ENCODE assay signal across 25 cellular contexts in genomic region chr17:64403881-64404460, GRCh38. TPM values are rescaled to one million over a fixed set of nuclear protein-coding genes. Genes with fewer than 3 reads are reported as not detected.
DNase-seq lines count a peak whose midpoint lies in the region; ATAC-seq, FAIRE-seq and TF ChIP-seq lines count a peak whose summit lies in the region.
"Had no signal": no experiment of that assay in that cellular context is flagged by ENCODE, and none has a peak within 500 bp of the region (broad histone marks: within the 10 kb centered on the region; RNA-seq: fewer than 3 reads in every experiment).

No MANE protein-coding gene starts in this region.

- H3K27ac ChIP-seq in OCI-LY1 (ENCODE audit: low read depth, low read length, poor library complexity, severe bottlenecking) (peak overlapping the region; percentile 64), H1 (ENCODE audit: low read depth, low read length) (no peak overlapping the region), trophoblast cell (ENCODE audit: low read depth, low read length) (no peak overlapping the region)
- H3K27ac ChIP-seq: GM23248, thoracic aorta, WERI-Rb-1 had no signal

- no peak overlapping the region for H4K5ac ChIP-seq in H1 (ENCODE audit: insufficient read length, low read depth, low read length)

- TF ChIP-seq CTCF in OCI-LY1 (IDR thresholded peaks at IDR 0.05; ENCODE audit: low read length) (no peak), H1 (IDR thresholded peaks at IDR 0.05; ENCODE audit: control extremely low read depth in 1 of 3, insufficient read depth in 1 of 3, low read depth in 1 of 3, low read length in 3 of 3) (no peak)

- no peak overlapping the region for H3K14ac ChIP-seq in H1 (ENCODE audit: insufficient read length)
- no peak overlapping the region for H3K14ac ChIP-seq in trophoblast cell (ENCODE audit: low read length)

- H2BK12ac ChIP-seq in H1 (ENCODE audit: low read depth, low read length) (no peak overlapping the region), trophoblast cell (ENCODE audit: low read length) (no peak overlapping the region)

- H3K9me3 Mint-ChIP-seq in stimulated activated memory B cell treated with anti-CD40 and anti-IgM and Interleukin-4, amounts not matched to agents 10 μg/mL and 1 μg/mL and 100 μg/mL, for 72 hours = no peaks in the 10 kb centered on the region
- H3K9me3 Mint-ChIP-seq: CD8-positive, alpha-beta memory T cell had no signal

- H2BK5ac ChIP-seq in H1 (ENCODE audit: low read depth, low read length) (no peak overlapping the region), trophoblast cell (ENCODE audit: low read depth, low read length, poor library complexity) (no peak overlapping the region)

- H2BK20ac ChIP-seq in H1 (ENCODE audit: low read length) = no peak overlapping the region

- H3K56ac ChIP-seq in H1 (replicated peaks; ENCODE audit: insufficient read length, low read depth, low read length) = no peak overlapping the region

- H2BK15ac ChIP-seq in H1 (ENCODE audit: low read length) = no peak overlapping the region

- peaks cover 72% of the 10 kb centered on the region for H3K4me1 Mint-ChIP-seq in stimulated activated memory B cell treated with anti-CD40 and anti-IgM and Interleukin-4, amounts not matched to agents 10 μg/mL and 1 μg/mL and 100 μg/mL, for 72 hours
- H3K4me1 Mint-ChIP-seq in T-helper 17 cell = peaks cover 7% of the 10 kb centered on the region
- H3K4me1 Mint-ChIP-seq: brain had no signal

- CTCF ChIA-PET in H1 (lab: Charles Lee; ENCODE audit: partially characterized antibody) = interaction anchor here (0.9 to 1.5 kb wide), 3 partner anchors 16 to 84 kb away, joined by 3 to 6 read pairs (median 3); no protein-coding TSS in a partner anchor

- H3K79me1 ChIP-seq in H1 (ENCODE audit: low read depth, low read length) (no peaks in the 10 kb centered on the region), trophoblast cell (ENCODE audit: low read length) (no peaks in the 10 kb centered on the region)

- H3K79me2 ChIP-seq in OCI-LY1 (ENCODE audit: insufficient read depth, low read length) (no peaks in the 10 kb centered on the region), H1 (ENCODE audit: control insufficient read depth in 1 of 2, insufficient read depth in 2 of 2, low read length in 2 of 2) (no peaks in the 10 kb centered on the region), trophoblast cell (ENCODE audit: control insufficient read depth, insufficient read depth, low read length, poor library complexity) (no peaks in the 10 kb centered on the region)

- TF ChIP-seq POLR2A in H1 (IDR thresholded peaks at IDR 0.05; ENCODE audit: control extremely low read depth in 1 of 2, low read depth in 2 of 2, low read length in 2 of 2) = no peak

- no peaks in the 10 kb centered on the region for H3F3A ChIP-seq in OCI-LY1 (ENCODE audit: insufficient read depth, low read length)

- H4K91ac ChIP-seq in H1 (replicated peaks; ENCODE audit: insufficient read length, low read length) (no peak overlapping the region), trophoblast cell (ENCODE audit: low read depth, low read length) (no peak overlapping the region)

- 83% methylated on average over 4 of the region's 6 CpGs; no CpG with 5 or more reads in 1 of the 2 experiments for WGBS in H1 (ENCODE audit: extremely low coverage in 1 of 2, insufficient coverage in 1 of 2, insufficient read length in 1 of 2, insufficient replicate concordance in 2 of 2, low coverage in 1 of 2, low lambda C conversion rate in 2 of 2, missing lambda C conversion rate in 1 of 2), 2 experiments
- WGBS in trophoblast cell (ENCODE audit: extremely low coverage, insufficient coverage, insufficient read length) = no CpG with 5 or more reads among the region's 6 CpGs

- H3K18ac ChIP-seq in H1 (ENCODE audit: extremely low read depth, low read length) (no peak overlapping the region), trophoblast cell (ENCODE audit: low read length) (no peak overlapping the region)

- no peaks in the 10 kb centered on the region for H3K9me2 ChIP-seq in OCI-LY1 (ENCODE audit: low read depth, low read length)

- no peak overlapping the region for H4K12ac ChIP-seq in trophoblast cell (ENCODE audit: low read depth, low read length)

- H2AK5ac ChIP-seq in H1 (ENCODE audit: low read depth, low read length) = no peak overlapping the region
- H2AK5ac ChIP-seq in trophoblast cell (ENCODE audit: low read length) = no peak overlapping the region

- no peaks in the 10 kb centered on the region for H3K9me3 ChIP-seq in OCI-LY1 (ENCODE audit: low read length)
- H3K9me3 ChIP-seq in H1 (ENCODE audit: insufficient read depth in 2 of 2, low read depth in 1 of 2, low read length in 1 of 2) = no peaks in the 10 kb centered on the region
- H3K9me3 ChIP-seq in T-helper 17 cell (ENCODE audit: control insufficient read depth, low read length, poor library complexity, severe bottlenecking) = no peaks in the 10 kb centered on the region
- H3K9me3 ChIP-seq in trophoblast cell (ENCODE audit: insufficient read depth, low read depth, low read length) = peaks cover 2% of the 10 kb centered on the region
- H3K9me3 ChIP-seq: thoracic aorta had no signal

- TF ChIP-seq RAD21 in H1 (IDR thresholded peaks at IDR 0.05 in 1 of 2, conservative IDR thresholded peaks at IDR 0.05 in 1 of 2; ENCODE audit: low read depth in 2 of 2, low read length in 2 of 2) = no peak

- H3K4me1 ChIP-seq in OCI-LY1 (ENCODE audit: insufficient read depth, low read length, severe bottlenecking) = peaks cover 29% of the 10 kb centered on the region
- no peaks in the 10 kb centered on the region for H3K4me1 ChIP-seq in H1 (replicated peaks in 1 of 4; ENCODE audit: control insufficient read depth in 3 of 4, insufficient read depth in 4 of 4, low read length in 3 of 4)
- no peaks in the 10 kb centered on the region for H3K4me1 ChIP-seq in trophoblast cell (ENCODE audit: control insufficient read depth in 1 of 2, insufficient read depth in 2 of 2, low read length in 2 of 2)

- H3K36me3 ChIP-seq in OCI-LY1 (ENCODE audit: insufficient read depth, low read length) (no peaks in the 10 kb centered on the region), H1 (ENCODE audit: control insufficient read depth in 2 of 4, insufficient read depth in 4 of 4, low read length in 3 of 4) (no peaks in the 10 kb centered on the region), trophoblast cell (ENCODE audit: control insufficient read depth in 1 of 2, insufficient read depth in 2 of 2, low read length in 2 of 2) (no peaks in the 10 kb centered on the region)
- H3K36me3 ChIP-seq: heart left ventricle, thoracic aorta, WERI-Rb-1 had no signal

- FAIRE-seq in H1 (lab: Jason Lieb, UNC) = no peak

- peak; percentile 41 for ATAC-seq in GM18868 (IDR thresholded peaks at IDR 0.05; ENCODE audit: unreplicated experiment)
- ATAC-seq in stimulated activated memory B cell treated with anti-CD40 and anti-IgM and Interleukin-4, amounts not matched to agents 10 μg/mL and 1 μg/mL and 100 μg/mL, for 72 hours = peak; percentile 87
- ATAC-seq in GM18858 (IDR thresholded peaks at IDR 0.05; ENCODE audit: unreplicated experiment) = no peak
- ATAC-seq in T-helper 17 cell = no peak

- POLR2A ChIA-PET in H1 (lab: Charles Lee; ENCODE audit: partially characterized antibody) = no interaction called here

- H3K27me3 Mint-ChIP-seq in stimulated activated memory B cell treated with anti-CD40 and anti-IgM and Interleukin-4, amounts not matched to agents 10 μg/mL and 1 μg/mL and 100 μg/mL, for 72 hours = no peaks in the 10 kb centered on the region
- H3K27me3 Mint-ChIP-seq in T-helper 17 cell = no peaks in the 10 kb centered on the region
- H3K27me3 Mint-ChIP-seq: CD8-positive, alpha-beta memory T cell; naive thymus-derived CD4-positive, alpha-beta T cell had no signal

- H3K9ac ChIP-seq in OCI-LY1 (ENCODE audit: low read length) (no peak overlapping the region; the same call in 1 of the 2 replicates), H1 (replicated peaks in 1 of 4; ENCODE audit: extremely low read depth in 1 of 4, low read depth in 3 of 4, low read length in 3 of 4) (no peak overlapping the region), trophoblast cell (ENCODE audit: low read length) (no peak overlapping the region)
- H3K9ac ChIP-seq: GM23248 had no signal

- no peak for DNase-seq in H1 (ENCODE audit: low read depth in 1 of 2, low spot score in 2 of 2)
- DNase-seq in T-helper 17 cell = no peak
- no peak for DNase-seq in trophoblast cell
- DNase-seq: activated CD4-positive, alpha-beta T cell treated with anti-CD3 and anti-CD28 coated beads, Interleukin-2, amount 50 U/mL, for 1 hour; activated CD8-positive, alpha-beta memory T cell treated with anti-CD3 and anti-CD28 coated beads, Interleukin-2, amount 50 U/mL, for 4 hours; DMS153; effector CD8-positive, alpha-beta T cell; GM23248; naive thymus-derived CD4-positive, alpha-beta T cell; NCI-H187; NCI-H2171 treated with DMSO at 0.1 percent for 48 hours; NCI-H526; T-helper 9 cell; WERI-Rb-1 had no signal

- H3K4me2 ChIP-seq in OCI-LY1 (ENCODE audit: low read length) = 0 out of 2 replicates have a peak overlapping the region, but pooled peaks have one; percentile 62
- no peak overlapping the region for H3K4me2 ChIP-seq in H1 (ENCODE audit: insufficient read depth in 1 of 2, low read depth in 2 of 2, low read length in 2 of 2)
- no peak overlapping the region for H3K4me2 ChIP-seq in trophoblast cell (ENCODE audit: low read length)
- H3K4me2 ChIP-seq: smooth muscle cell had no signal

- H3K4ac ChIP-seq in H1 (replicated peaks; ENCODE audit: insufficient read length, low read depth, low read length) (no peak overlapping the region), trophoblast cell (ENCODE audit: low read depth, low read length) (no peak overlapping the region)

- TF ChIP-seq EP300 in H1 (IDR thresholded peaks at IDR 0.05; ENCODE audit: borderline replicate concordance in 1 of 2, low read depth in 2 of 2, low read length in 2 of 2) = no peak

- H3K23ac ChIP-seq in H1 (ENCODE audit: insufficient read length) = no peak overlapping the region
- no peak overlapping the region for H3K23ac ChIP-seq in trophoblast cell (ENCODE audit: low read length)

- H3K4me3 ChIP-seq in OCI-LY1 (ENCODE audit: low read depth, low read length, poor library complexity, severe bottlenecking) (no peak overlapping the region), H1 (ENCODE audit: extremely low read depth in 1 of 4, insufficient read depth in 2 of 4, low read depth in 3 of 4, low read length in 4 of 4) (no peak overlapping the region), trophoblast cell (ENCODE audit: low read depth, low read length) (no peak overlapping the region)
- H3K4me3 ChIP-seq: GM23248, heart left ventricle, smooth muscle cell, thoracic aorta had no signal

- no peaks in the 10 kb centered on the region for H4K20me1 ChIP-seq in OCI-LY1 (ENCODE audit: insufficient read depth, low read length)
- H4K20me1 ChIP-seq in H1 (replicated peaks in 1 of 2; ENCODE audit: control insufficient read depth in 1 of 2, insufficient read depth in 2 of 2, low read length in 2 of 2) = no peaks in the 10 kb centered on the region

- peak overlapping the region; percentile 93 for H3K27ac Mint-ChIP-seq in stimulated activated memory B cell treated with anti-CD40 and anti-IgM and Interleukin-4, amounts not matched to agents 10 μg/mL and 1 μg/mL and 100 μg/mL, for 72 hours
- H3K27ac Mint-ChIP-seq in T-helper 17 cell = no peak overlapping the region
- H3K27ac Mint-ChIP-seq: brain had no signal

- H3K4me3 Mint-ChIP-seq in stimulated activated memory B cell treated with anti-CD40 and anti-IgM and Interleukin-4, amounts not matched to agents 10 μg/mL and 1 μg/mL and 100 μg/mL, for 72 hours = peak overlapping the region; percentile 13
- no peak overlapping the region for H3K4me3 Mint-ChIP-seq in T-helper 17 cell
- H3K4me3 Mint-ChIP-seq: brain; CD8-positive, alpha-beta memory T cell; naive thymus-derived CD4-positive, alpha-beta T cell had no signal

- H3K27me3 ChIP-seq in OCI-LY1 (ENCODE audit: insufficient read depth, low read length) (no peaks in the 10 kb centered on the region), H1 (replicated peaks in 1 of 4; ENCODE audit: control insufficient read depth in 3 of 4, extremely low read depth in 1 of 4, insufficient read depth in 3 of 4, low read length in 3 of 4) (no peaks in the 10 kb centered on the region), trophoblast cell (ENCODE audit: insufficient read depth, low read length) (no peaks in the 10 kb centered on the region)
- H3K27me3 ChIP-seq: heart left ventricle had no signal

- no peaks in the 10 kb centered on the region for H3K36me3 Mint-ChIP-seq in stimulated activated memory B cell treated with anti-CD40 and anti-IgM and Interleukin-4, amounts not matched to agents 10 μg/mL and 1 μg/mL and 100 μg/mL, for 72 hours
- no peaks in the 10 kb centered on the region for H3K36me3 Mint-ChIP-seq in T-helper 17 cell (ENCODE audit: low read depth)
- H3K36me3 Mint-ChIP-seq: brain; CD8-positive, alpha-beta memory T cell had no signal

- H2AFZ ChIP-seq in OCI-LY1 (ENCODE audit: low read length) = no peak overlapping the region
- no peak overlapping the region for H2AFZ ChIP-seq in H1 (ENCODE audit: low read length)
- H2AFZ ChIP-seq in trophoblast cell (ENCODE audit: insufficient read depth, low read length, poor library complexity) = no peak overlapping the region
- H2AFZ ChIP-seq: GM23248 had no signal

- peak overlapping the region; percentile 68; the same call in 1 of the 2 replicates for H4K8ac ChIP-seq in H1 (ENCODE audit: extremely low read depth, insufficient read depth, low read length)
- no peak overlapping the region for H4K8ac ChIP-seq in trophoblast cell (ENCODE audit: low read depth, low read length)

- H2BK120ac ChIP-seq in H1 (replicated peaks; ENCODE audit: low read depth, low read length) = no peak overlapping the region
- H2BK120ac ChIP-seq in trophoblast cell (ENCODE audit: insufficient read depth, low read length, poor library complexity) = no peak overlapping the region

- H3K23me2 ChIP-seq in H1 (ENCODE audit: low read depth, low read length) = no peaks in the 10 kb centered on the region

RNA-seq across cellular contexts. Expression of gene PECAM1, which starts 13.3 kb away (rescaled TPM):
- 0.37 TPM in 1 of 2 replicates, not detected in the other for total RNA-seq in H1 (2021; fragmentation: NEBNext Ultra II Directional; extraction: Animal tissue kit (Norgen Biotek cat#: 25700))
- polyA plus RNA-seq in H1 (2011; rRNA removed) = 0.03 and 0.08 TPM in 2 replicates
- 0.08 TPM for polyA plus RNA-seq in H1 (2011; cell fraction: cytosol; rRNA removed)
- polyA plus RNA-seq in H1 (2011; cell fraction: nucleus; rRNA removed) = 0.01 TPM
- polyA plus RNA-seq in H1 (2012, experiment 1 of 2) = 0.36 to 0.40 TPM in 2 of 4 replicates, not detected in the others
- polyA plus RNA-seq in H1 (2012, experiment 2 of 2) = not detected
- polyA plus RNA-seq in H1 (2013, experiment 1 of 2) = 0.18 TPM
- polyA plus RNA-seq in H1 (2013, experiment 2 of 2) = 0.22 TPM
- 0.15 and 2.1 TPM in 2 replicates for polyA minus RNA-seq in H1 (2011; rRNA and poly(A)+ RNA removed)
- not detected for polyA minus RNA-seq in H1 (2011; cell fraction: cytosol; rRNA and poly(A)+ RNA removed)
- not detected for polyA minus RNA-seq in H1 (2011; cell fraction: nucleus; rRNA and poly(A)+ RNA removed)
- total RNA-seq in T-helper 17 cell = 10 to 100 TPM; 15.5 to 22.7 TPM
- 0.04 and 0.07 TPM in 2 replicates for polyA plus RNA-seq in trophoblast cell (2013)
- total RNA-seq: G401, GM23248, smooth muscle cell had no signal
- polyA plus RNA-seq: smooth muscle cell had no signal

RNA-seq across cellular contexts. Expression of gene MILR1, which starts 44.9 kb away (rescaled TPM):
- total RNA-seq in H1 (2021; fragmentation: NEBNext Ultra II Directional; extraction: Animal tissue kit (Norgen Biotek cat#: 25700)) = not detected in 2 replicates
- not detected in 2 replicates for polyA plus RNA-seq in H1 (2011; rRNA removed)
- polyA plus RNA-seq in H1 (2011; cell fraction: cytosol; rRNA removed) = not detected
- polyA plus RNA-seq in H1 (2011; cell fraction: nucleus; rRNA removed) = not detected
- polyA plus RNA-seq in H1 (2012, experiment 1 of 2) = not detected in 4 replicates
- not detected for polyA plus RNA-seq in H1 (2012, experiment 2 of 2)
- polyA plus RNA-seq in H1 (2013, experiment 1 of 2) = not detected
- not detected for polyA plus RNA-seq in H1 (2013, experiment 2 of 2)
- polyA minus RNA-seq in H1 (2011; rRNA and poly(A)+ RNA removed) = not detected in 2 replicates
- polyA minus RNA-seq in H1 (2011; cell fraction: cytosol; rRNA and poly(A)+ RNA removed) = not detected
- not detected for polyA minus RNA-seq in H1 (2011; cell fraction: nucleus; rRNA and poly(A)+ RNA removed)
- 1 to 10 TPM; 1.0 to 1.4 TPM for total RNA-seq in T-helper 17 cell
- 0.18 and 0.29 TPM in 2 replicates for polyA plus RNA-seq in trophoblast cell (2013)
- total RNA-seq: epithelial cell of proximal tubule, G401, smooth muscle cell had no signal
- polyA plus RNA-seq: CD8-positive, alpha-beta memory T cell; naive thymus-derived CD4-positive, alpha-beta T cell; smooth muscle cell had no signal

Comparison
In these comparisons a context has a peak if more than half of its experiments do, and no peak if none do; other contexts are left out.
1. ATAC-seq: peak in GM18868 (single experiment) and stimulated activated memory B cell treated with anti-CD40 and anti-IgM and Interleukin-4, amounts not matched to agents 10 μg/mL and 1 μg/mL and 100 μg/mL, for 72 hours (single experiment); none in GM18858 (single experiment) and T-helper 17 cell (single experiment).
2. RNA of gene PECAM1, which starts 13.3 kb away (total RNA-seq): 15.5 to 22.7 TPM in T-helper 17 cell; 0.37 TPM in H1; every median in the first group is over 10 times any median in the second.